ENCODE assay signal across 18 cellular contexts in the genomic region with DNA sequence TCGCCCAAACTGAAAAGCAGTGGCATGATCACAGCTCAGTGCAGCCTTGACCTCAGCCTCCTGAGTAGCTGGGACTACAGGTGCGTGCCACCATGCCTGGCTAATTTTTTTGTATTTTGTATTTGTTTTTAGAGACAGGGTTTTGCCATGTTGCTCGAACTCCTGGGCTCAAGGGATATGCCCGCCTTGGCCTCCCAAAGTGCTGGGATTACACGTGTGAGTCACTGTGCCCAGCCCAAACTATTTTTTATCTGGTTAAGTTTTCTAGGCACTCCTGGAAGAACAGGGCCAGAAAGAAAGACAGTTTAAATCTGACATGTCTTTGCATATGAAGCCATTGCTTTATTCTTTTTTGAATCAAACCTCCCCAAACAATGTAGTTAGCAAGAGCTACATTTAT.
"Had no signal": no experiment of that assay in that cellular context is flagged by ENCODE, and none has a peak within 500 bp of the region (broad histone marks: within the 10 kb centered on the region; RNA-seq: fewer than 3 reads in every experiment).

No MANE protein-coding gene starts in this region.

- ATAC-seq: activated naive CD4-positive, alpha-beta T cell treated with anti-CD3 and anti-CD28 coated beads, Interleukin-2, amount 50 U/mL, for 72 hours; naive thymus-derived CD4-positive, alpha-beta T cell; sciatic nerve; stimulated activated naive B cell treated with anti-CD40 and anti-IgM and Interleukin-4, amounts not matched to agents 10 μg/mL and 1 μg/mL and 100 μg/mL, for 72 hours had no signal

- H3K27me3 ChIP-seq: adrenal gland had no signal

- H3K9me3 ChIP-seq: adrenal gland, left ventricle myocardium inferior, thoracic aorta had no signal

- H3K27ac ChIP-seq: adrenal gland, left ventricle myocardium inferior, neural progenitor cell, thoracic aorta had no signal

- H3K4me3 ChIP-seq: adrenal gland, left ventricle myocardium inferior, neural progenitor cell, thoracic aorta had no signal

- H3K36me3 ChIP-seq: adrenal gland, left ventricle myocardium inferior, neural progenitor cell, thoracic aorta had no signal

- DNase-seq: activated CD4-positive, alpha-beta T cell treated with anti-CD3 and anti-CD28 coated beads, Interleukin-2, amount 50 U/mL, for 1 hour; activated CD8-positive, alpha-beta memory T cell treated with anti-CD3 and anti-CD28 coated beads for 24 hours; activated CD8-positive, alpha-beta memory T cell treated with anti-CD3 and anti-CD28 coated beads, Interleukin-2, amount 50 U/mL, for 48 hours; activated gamma-delta T cell; effector memory CD4-positive, alpha-beta T cell; head of caudate nucleus; kidney glomerular epithelial cell; left ventricle myocardium inferior; mammary epithelial cell; naive thymus-derived CD4-positive, alpha-beta T cell; stimulated activated naive B cell treated with anti-CD40 and anti-IgM and Interleukin-4, amounts not matched to agents 10 μg/mL and 1 μg/mL and 100 μg/mL, for 72 hours; T-helper 1 cell; T-helper 9 cell had no signal

- H3K4me1 ChIP-seq: neural progenitor cell had no signal
